ENCODE assay signal across 36 cellular contexts in genomic region chr5:135847976-135848375, GRCh38. TPM values are rescaled to one million over a fixed set of nuclear protein-coding genes. Genes with fewer than 3 reads are reported as not detected.
"Had no signal": no experiment of that assay in that cellular context is flagged by ENCODE, and none has a peak within 500 bp of the region (broad histone marks: within the 10 kb centered on the region; RNA-seq: fewer than 3 reads in every experiment).

No MANE protein-coding gene starts in this region.

- H3K27me3 Mint-ChIP-seq: activated CD4-positive, alpha-beta T cell treated with anti-CD3 and anti-CD28 coated beads, Interleukin-2, amount 10 ng/mL, durations not matched to agents 24 days and 14 days; activated CD8-positive, alpha-beta T cell treated with anti-CD3 and anti-CD28 coated beads for 36 hours; activated naive CD8-positive, alpha-beta T cell treated with anti-CD3 and anti-CD28 coated beads for 36 hours had no signal

- H3K9me3 ChIP-seq: adrenal gland, body of pancreas, breast epithelium had no signal

- ATAC-seq: activated CD8-positive, alpha-beta T cell treated with anti-CD3 and anti-CD28 coated beads for 36 hours; activated naive CD4-positive, alpha-beta T cell treated with anti-CD3 and anti-CD28 coated beads, Interleukin-2, amount 50 U/mL, for 72 hours; activated T-cell treated with anti-CD3 and anti-CD28 coated beads, Interleukin-2, amount 50 U/mL, for 4 hours; body of pancreas; T-cell; T-helper 17 cell had no signal

- DNase-seq: activated B cell treated with CpG ODN at 0.5 μM for 24 hours; activated CD4-positive, alpha-beta memory T cell treated with anti-CD3 and anti-CD28 coated beads for 36 hours; activated CD4-positive, alpha-beta T cell treated with anti-CD3 and anti-CD28 coated beads for 4 hours; activated CD4-positive, alpha-beta T cell treated with anti-CD3 and anti-CD28 coated beads, Interleukin-2, amount 10 ng/mL, durations not matched to agents 24 days and 14 days; activated CD4-positive, alpha-beta T cell treated with anti-CD3 and anti-CD28 coated beads, Interleukin-2, amount 50 U/mL, for 1 hour; activated CD4-positive, alpha-beta T cell treated with anti-CD3 and anti-CD28 coated beads, Interleukin-2, amount 50 U/mL, for 4 hours; activated CD4-positive, CD25-positive, alpha-beta regulatory T cell treated with anti-CD3 and anti-CD28 coated beads, Interleukin-2, amount 50 U/mL, for 72 hours; activated CD8-positive, alpha-beta memory T cell treated with anti-CD3 and anti-CD28 coated beads, Interleukin-2, amount 50 U/mL, for 4 hours; activated CD8-positive, alpha-beta T cell treated with anti-CD3 and anti-CD28 coated beads for 36 hours; activated effector memory CD4-positive, alpha-beta T cell treated with anti-CD3 and anti-CD28 coated beads, Interleukin-2, amount 50 U/mL, for 16 hours; activated gamma-delta T cell treated with Interleukin-2 at 50 U/mL for 16 hours; activated naive CD4-positive, alpha-beta T cell; activated naive CD4-positive, alpha-beta T cell treated with anti-CD3 and anti-CD28 coated beads for 36 hours; activated naive CD4-positive, alpha-beta T cell treated with anti-CD3 and anti-CD28 coated beads, Interleukin-2, amount 50 U/mL, for 16 hours; activated naive CD8-positive, alpha-beta T cell treated with anti-CD3 and anti-CD28 coated beads for 36 hours; activated T-cell treated with anti-CD3 and anti-CD28 coated beads for 4 hours; activated T-cell treated with anti-CD3 and anti-CD28 coated beads, Interleukin-2, amount 50 U/mL, for 1 hour; activated T-cell treated with anti-CD3 and anti-CD28 coated beads, Interleukin-2, amount 50 U/mL, for 4 hours; adrenal gland; amniotic stem cell; aorta; body of pancreas; brain microvascular endothelial cell; central memory CD4-positive, alpha-beta T cell; T-cell; T-helper 17 cell; T-helper 9 cell had no signal

- H3K36me3 ChIP-seq: adrenal gland, brain microvascular endothelial cell, breast epithelium had no signal

- H3K4me3 ChIP-seq: adrenal gland, body of pancreas, breast epithelium had no signal

- H3K27ac Mint-ChIP-seq: activated B cell treated with CpG ODN at 0.5 μM for 24 hours; activated CD4-positive, alpha-beta memory T cell treated with anti-CD3 and anti-CD28 coated beads for 36 hours; activated CD4-positive, alpha-beta T cell treated with anti-CD3 and anti-CD28 coated beads, Interleukin-2, amount 10 ng/mL, durations not matched to agents 24 days and 14 days; activated CD8-positive, alpha-beta T cell treated with anti-CD3 and anti-CD28 coated beads for 36 hours; activated naive CD4-positive, alpha-beta T cell treated with anti-CD3 and anti-CD28 coated beads for 36 hours; activated naive CD4-positive, alpha-beta T cell treated with anti-CD3 and anti-CD28 coated beads, Interleukin-2, amount 50 U/mL, for 72 hours; activated naive CD8-positive, alpha-beta T cell treated with anti-CD3 and anti-CD28 coated beads for 36 hours; T-cell; T-helper 17 cell had no signal

- H3K4me1 ChIP-seq: adrenal gland, body of pancreas, breast epithelium had no signal

- H3K27me3 ChIP-seq: adrenal gland, body of pancreas, brain microvascular endothelial cell had no signal

- H3K4me1 Mint-ChIP-seq: activated B cell treated with CpG ODN at 0.5 μM for 24 hours; activated CD4-positive, alpha-beta T cell treated with anti-CD3 and anti-CD28 coated beads, Interleukin-2, amount 10 ng/mL, durations not matched to agents 24 days and 14 days; activated naive CD8-positive, alpha-beta T cell treated with anti-CD3 and anti-CD28 coated beads for 36 hours; T-cell; T-helper 17 cell had no signal

- FAIRE-seq: astrocyte, TTC549 had no signal

- H3K36me3 Mint-ChIP-seq: activated CD4-positive, alpha-beta memory T cell treated with anti-CD3 and anti-CD28 coated beads for 36 hours; activated naive CD4-positive, alpha-beta T cell treated with anti-CD3 and anti-CD28 coated beads, Interleukin-2, amount 50 U/mL, for 72 hours; activated naive CD8-positive, alpha-beta T cell treated with anti-CD3 and anti-CD28 coated beads for 36 hours; T-cell had no signal

- H3K27ac ChIP-seq: adrenal gland, body of pancreas, brain microvascular endothelial cell, breast epithelium, VCaP had no signal

- H3K4me3 Mint-ChIP-seq: activated B cell treated with CpG ODN at 0.5 μM for 24 hours; activated CD4-positive, alpha-beta memory T cell treated with anti-CD3 and anti-CD28 coated beads for 36 hours; activated CD4-positive, alpha-beta T cell treated with anti-CD3 and anti-CD28 coated beads, Interleukin-2, amount 10 ng/mL, durations not matched to agents 24 days and 14 days; activated CD8-positive, alpha-beta T cell treated with anti-CD3 and anti-CD28 coated beads for 36 hours; activated naive CD4-positive, alpha-beta T cell treated with anti-CD3 and anti-CD28 coated beads for 36 hours; activated naive CD8-positive, alpha-beta T cell treated with anti-CD3 and anti-CD28 coated beads for 36 hours; activated T-cell treated with anti-CD3 and anti-CD28 coated beads, Interleukin-2, amount 50 U/mL, for 4 hours; T-cell; T-helper 17 cell had no signal

- H3K9me3 Mint-ChIP-seq: activated B cell treated with CpG ODN at 0.5 μM for 24 hours; activated CD4-positive, alpha-beta memory T cell treated with anti-CD3 and anti-CD28 coated beads for 36 hours; activated CD4-positive, alpha-beta T cell treated with anti-CD3 and anti-CD28 coated beads, Interleukin-2, amount 10 ng/mL, durations not matched to agents 24 days and 14 days; activated CD8-positive, alpha-beta T cell treated with anti-CD3 and anti-CD28 coated beads for 36 hours; activated naive CD4-positive, alpha-beta T cell treated with anti-CD3 and anti-CD28 coated beads for 36 hours; activated naive CD4-positive, alpha-beta T cell treated with anti-CD3 and anti-CD28 coated beads, Interleukin-2, amount 50 U/mL, for 72 hours; activated naive CD8-positive, alpha-beta T cell treated with anti-CD3 and anti-CD28 coated beads for 36 hours; activated T-cell treated with anti-CD3 and anti-CD28 coated beads, Interleukin-2, amount 50 U/mL, for 4 hours; T-cell had no signal

RNA-seq across cellular contexts. Expression of gene SLC25A48, which starts 13.5 kb away (rescaled TPM):
- total RNA-seq: activated B cell treated with CpG ODN at 0.5 μM for 24 hours; activated CD4-positive, alpha-beta memory T cell treated with anti-CD3 and anti-CD28 coated beads for 36 hours; activated CD4-positive, alpha-beta T cell treated with anti-CD3 and anti-CD28 coated beads, Interleukin-2, amount 10 ng/mL, durations not matched to agents 24 days and 14 days; activated CD8-positive, alpha-beta memory T cell treated with anti-CD3 and anti-CD28 coated beads for 36 hours; activated CD8-positive, alpha-beta T cell treated with anti-CD3 and anti-CD28 coated beads for 36 hours; activated naive CD4-positive, alpha-beta T cell treated with anti-CD3 and anti-CD28 coated beads for 36 hours; activated naive CD4-positive, alpha-beta T cell treated with anti-CD3 and anti-CD28 coated beads, Interleukin-2, amount 50 U/mL, for 72 hours; activated naive CD8-positive, alpha-beta T cell treated with anti-CD3 and anti-CD28 coated beads for 36 hours; activated T-cell treated with anti-CD3 and anti-CD28 coated beads, Interleukin-2, amount 50 U/mL, for 4 hours; adrenal gland; astrocyte; cardiac septum; T-cell; T-helper 1 cell treated with Interleukin-12 subunit alpha and Interleukin-12 subunit beta and Interleukin-4 antibody, amounts not matched to agents 30 ng/mL and 1 ng/mL, for 36 hours; T-helper 17 cell; T-helper 2 cell treated with Interferon-gamma antibody and Interleukin-4, amounts not matched to agents 100 ng/mL and 5 ng/mL, for 36 hours had no signal
- polyA plus RNA-seq: adrenal gland, aorta had no signal

RNA-seq across cellular contexts. Expression of gene IL9, which starts 47.7 kb away (rescaled TPM):
- total RNA-seq: activated B cell treated with CpG ODN at 0.5 μM for 24 hours; activated CD8-positive, alpha-beta T cell treated with anti-CD3 and anti-CD28 coated beads for 36 hours; activated naive CD4-positive, alpha-beta T cell treated with anti-CD3 and anti-CD28 coated beads for 36 hours; activated naive CD8-positive, alpha-beta T cell treated with anti-CD3 and anti-CD28 coated beads for 36 hours; adrenal gland; aorta; astrocyte; body of pancreas; breast epithelium; cardiac septum; T-cell; T-helper 17 cell had no signal
- polyA plus RNA-seq: adrenal gland, aorta had no signal
